8 cellular contexts compared by ENCODE assay signal in genomic region chr14:92651106-92651792, GRCh38.
DNase-seq lines count a peak whose midpoint lies in the region; ATAC-seq and TF ChIP-seq lines count a peak whose summit lies in the region.

No MANE protein-coding gene starts in this region.

- no peaks in the 10 kb centered on the region; the same call in 2 of the 3 replicates for H3K4me1 Mint-ChIP-seq in GM23338

- no peak overlapping the region for H3K4me2 ChIP-seq in GM23338

- H3K9me3 Mint-ChIP-seq in GM23338, result no peaks in the 10 kb centered on the region; the same call in 2 of the 3 replicates

- H3K27ac ChIP-seq in muscle layer of duodenum (ENCODE audit: low read length) (peak overlapping the region; percentile 81), thoracic aorta (peak overlapping the region; percentile 99), GM23338 (ENCODE audit: low read depth) (no peak overlapping the region)

- DNase-seq in OCI-M1 (lab: John Stamatoyannopoulos, UW), result peak; percentile 15
- peak; percentile 83 for DNase-seq in activated gamma-delta T cell treated with anti-CD3 and anti-CD28 coated beads, Interleukin-2, amount 50 U/mL, for 16 hours (ENCODE audit: low read depth)
- DNase-seq in thoracic aorta (ENCODE audit: low spot score), result no peak
- no peak for DNase-seq in GM23338 (ENCODE audit: low spot score)
- no peak for DNase-seq in epidermal melanocyte (ENCODE audit: insufficient read length, low spot score)

- H3K36me3 Mint-ChIP-seq in GM23338 (ENCODE audit: low read depth), result no peaks in the 10 kb centered on the region; the same call in 2 of the 3 replicates

- ATAC-seq in HG02610 (IDR thresholded peaks at IDR 0.05; ENCODE audit: unreplicated experiment) (peak; percentile 68), thoracic aorta (ENCODE audit: insufficient number of reproducible peaks, low FRiP score, low read depth) (no peak), GM23338 (no peak)

- H3K36me3 ChIP-seq in muscle layer of duodenum (ENCODE audit: control insufficient read depth in 1 of 2, insufficient read depth in 2 of 2, low read length in 2 of 2) (peaks cover 0 to 12% of the 10 kb centered on the region in 2 donors), thoracic aorta (peaks cover 10% of the 10 kb centered on the region), GM23338 (ENCODE audit: insufficient read depth) (no peaks in the 10 kb centered on the region)

- H3K27ac Mint-ChIP-seq in GM23338, result no peak overlapping the region

- H2AFZ ChIP-seq in GM23338, result no peak overlapping the region

- H4K20me1 ChIP-seq in GM23338 (replicated peaks; ENCODE audit: insufficient read depth), result no peaks in the 10 kb centered on the region

- peaks cover 11% of the 10 kb centered on the region for H3K27me3 Mint-ChIP-seq in GM23338 (ENCODE audit: insufficient read depth, low read depth, poor library complexity)

- no peaks in the 10 kb centered on the region for H3K9me2 ChIP-seq in GM23338 (ENCODE audit: insufficient read depth)

- H3K79me2 ChIP-seq in GM23338 (replicated peaks; ENCODE audit: insufficient read depth), result no peaks in the 10 kb centered on the region

- H3K9me3 ChIP-seq in muscle layer of duodenum (ENCODE audit: control insufficient read depth in 1 of 2, low read length in 2 of 2) (no peaks in the 10 kb centered on the region), thoracic aorta (no peaks in the 10 kb centered on the region)

- H3K4me3 ChIP-seq in GM12875 (ENCODE audit: low read depth, low read length) (peak overlapping the region; percentile 75), muscle layer of duodenum (ENCODE audit: low read depth in 1 of 2, low read length in 2 of 2) (no peak overlapping the region), thoracic aorta (peak overlapping the region; percentile 40), GM23338 (no peak overlapping the region)

- no peak for TF ChIP-seq CTCF in GM12875 (IDR thresholded peaks at IDR 0.05; ENCODE audit: borderline replicate concordance, insufficient read depth, low read depth, low read length)
- no peak for TF ChIP-seq CTCF in thoracic aorta (IDR thresholded peaks at IDR 0.05)
- no peak for TF ChIP-seq CTCF in GM23338 (conservative IDR thresholded peaks at IDR 0.05; ENCODE audit: low read depth in 2 of 2)

- H3K27me3 ChIP-seq in muscle layer of duodenum (ENCODE audit: low read depth, low read length) (no peaks in the 10 kb centered on the region), thoracic aorta (replicated peaks; ENCODE audit: insufficient read depth) (no peaks in the 10 kb centered on the region), GM23338 (ENCODE audit: insufficient read depth) (no peaks in the 10 kb centered on the region)

- H3K4me3 Mint-ChIP-seq in GM23338, result no peak overlapping the region

- H3F3A ChIP-seq in GM23338 (replicated peaks; ENCODE audit: low read depth), result no peaks in the 10 kb centered on the region

- H3K4me1 ChIP-seq in muscle layer of duodenum (ENCODE audit: control insufficient read depth in 1 of 2, insufficient read depth in 2 of 2, low read length in 2 of 2) (peaks cover 12 to 16% of the 10 kb centered on the region in 2 donors), thoracic aorta (ENCODE audit: control insufficient read depth in 1 of 2, low read depth in 2 of 2) (peaks cover 26 to 49% of the 10 kb centered on the region in 2 donors), GM23338 (ENCODE audit: insufficient read depth) (no peaks in the 10 kb centered on the region)

TF ChIP-seq in GM23338, 12 proteins besides CTCF, POLR2A, EP300 and RAD21 (continues in another document):
- TF ChIP-seq ETS1 (IDR thresholded peaks at IDR 0.05) (no peak), ZNF462 (CRISPR knock-in tag; IDR thresholded peaks at IDR 0.05) (no peak), EZH2phosphoT487 (IDR thresholded peaks at IDR 0.05; ENCODE audit: unreplicated experiment) (no peak), CREB1 (CRISPR knock-in tag; IDR thresholded peaks at IDR 0.05; ENCODE audit: low read depth) (no peak), STAT1 (IDR thresholded peaks at IDR 0.05; ENCODE audit: unreplicated experiment) (no peak)

Comparison
In these comparisons a context has a peak if more than half of its experiments do, and no peak if none do; other contexts are left out.
1. H3K4me3 ChIP-seq: peak in GM12875 (single experiment) and thoracic aorta (single experiment); none in muscle layer of duodenum (0 of 2) and GM23338 (single experiment).
2. DNase-seq: peak in OCI-M1 (single experiment) and activated gamma-delta T cell treated with anti-CD3 and anti-CD28 coated beads, Interleukin-2, amount 50 U/mL, for 16 hours (single experiment); none in thoracic aorta (single experiment), GM23338 (single experiment) and epidermal melanocyte (single experiment).